ENCODE assay signal across 8 cellular contexts in the genomic region with DNA sequence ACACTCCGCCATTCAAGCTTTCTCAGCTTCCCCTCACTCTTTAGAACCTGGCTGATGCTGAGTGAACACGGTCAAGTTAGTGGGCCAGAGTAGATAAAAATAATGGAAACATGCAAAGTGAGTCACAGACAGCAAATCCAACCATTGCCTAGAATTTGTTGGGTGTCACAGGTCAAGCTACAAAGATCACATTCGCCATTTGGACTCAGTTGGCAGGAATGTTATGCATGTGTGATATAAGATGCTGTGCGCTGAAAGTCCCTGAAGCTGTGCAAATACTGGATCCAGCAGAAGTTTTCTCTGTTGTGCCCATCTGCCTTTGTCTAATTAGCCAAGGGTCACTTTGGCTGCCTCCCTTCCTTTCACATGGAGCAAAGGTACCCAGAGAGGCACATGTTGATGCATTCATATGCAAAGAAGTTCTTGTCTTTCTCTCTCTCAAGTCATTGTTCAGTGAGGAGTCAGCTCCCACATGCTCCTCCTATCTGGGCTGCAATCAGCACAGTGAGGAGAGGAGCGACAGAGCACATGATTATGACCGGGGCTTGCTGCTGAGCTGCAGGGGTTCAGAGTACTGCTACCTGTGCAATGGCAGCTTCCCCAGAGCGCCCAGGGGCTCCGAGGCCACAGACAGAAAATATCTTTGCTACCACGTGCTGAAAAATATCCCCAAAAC. TPM values are rescaled to one million over a fixed set of nuclear protein-coding genes. Genes with fewer than 3 reads are reported as not detected.
DNase-seq lines count a peak whose midpoint lies in the region; ATAC-seq and TF ChIP-seq lines count a peak whose summit lies in the region.

No MANE protein-coding gene starts in this region.

- no peak for TF ChIP-seq CTCF in CD14-positive monocyte (IDR thresholded peaks at IDR 0.05)

- peak overlapping the region; percentile 59 to 84 for H3K4me3 Mint-ChIP-seq in CD14-positive monocyte
- H3K4me3 Mint-ChIP-seq in effector memory CD8-positive, alpha-beta T cell = peak overlapping the region; percentile 76 to 89

- H3K9me3 Mint-ChIP-seq in CD14-positive monocyte = no peaks in the 10 kb centered on the region
- H3K9me3 Mint-ChIP-seq in effector memory CD8-positive, alpha-beta T cell = no peaks in the 10 kb centered on the region

- intact Hi-C loops in CD14-positive monocyte (cut with micrococcal nuclease) = loop anchor here in 1 of 2 donors (1.0 kb wide), 1 partner anchor 7 kb away; no protein-coding TSS in a partner anchor

- peak; percentile 29 for ATAC-seq in GM21360 (IDR thresholded peaks at IDR 0.05; ENCODE audit: unreplicated experiment)
- peak; percentile 14 for ATAC-seq in effector memory CD8-positive, alpha-beta T cell (replicated peaks)

- H3K4me1 Mint-ChIP-seq in CD14-positive monocyte = peaks cover 99% of the 10 kb centered on the region
- peaks cover 74 to 82% of the 10 kb centered on the region in 2 donors for H3K4me1 Mint-ChIP-seq in effector memory CD8-positive, alpha-beta T cell (ENCODE audit: low read depth in 2 of 2)

- WGBS in thymus = 61% methylated on average over 9 of the region's 9 CpGs

- no peaks in the 10 kb centered on the region for H3K9me3 ChIP-seq in thymus (ENCODE audit: control insufficient read depth)

- H3K27me3 ChIP-seq in thymus (ENCODE audit: control insufficient read depth, insufficient read depth) = no peaks in the 10 kb centered on the region

- H3K36me3 ChIP-seq in thymus (ENCODE audit: control insufficient read depth, insufficient read depth) = no peaks in the 10 kb centered on the region

- peaks cover 89% of the 10 kb centered on the region for H3K4me1 ChIP-seq in thymus (ENCODE audit: control insufficient read depth, insufficient read depth, low read length)

- peaks cover 39% of the 10 kb centered on the region in 2 donors for H3K36me3 Mint-ChIP-seq in CD14-positive monocyte
- peaks cover 11% of the 10 kb centered on the region for H3K36me3 Mint-ChIP-seq in effector memory CD8-positive, alpha-beta T cell (ENCODE audit: insufficient read depth)

- no peak overlapping the region for H3K4me3 ChIP-seq in thymus (ENCODE audit: low read length)

- peak overlapping the region; percentile 64 for H3K27ac ChIP-seq in thymus (ENCODE audit: low read depth)

- peak overlapping the region; percentile 91 to 98 (median 96) for H3K27ac Mint-ChIP-seq in CD14-positive monocyte
- H3K27ac Mint-ChIP-seq in effector memory CD8-positive, alpha-beta T cell = peak overlapping the region; percentile 90 to 93

- peaks cover 0 to 2% (median 0%) of the 10 kb centered on the region in 3 donors for H3K27me3 Mint-ChIP-seq in CD14-positive monocyte (ENCODE audit: low read depth in 3 of 3)
- H3K27me3 Mint-ChIP-seq in effector memory CD8-positive, alpha-beta T cell = no peaks in the 10 kb centered on the region

- DNase-seq in CD14-positive monocyte (ENCODE audit: low spot score) (no peak), NAMALWA (ENCODE audit: low spot score) (peak; percentile 66), NCI-H2107 treated with DMSO at 0.1 percent for 48 hours (lab: John Stamatoyannopoulos, UW; ENCODE audit: unreplicated experiment) (no peak), NCI-H128 (lab: John Stamatoyannopoulos, UW; ENCODE audit: unreplicated experiment) (no peak), AG08396 (ENCODE audit: low spot score) (no peak)
- no peak for DNase-seq in effector memory CD8-positive, alpha-beta T cell

RNA-seq across cellular contexts. Expression of gene FLI1, which starts 39.7 kb away (rescaled TPM):
- polyA plus RNA-seq in CD14-positive monocyte = 10 to 100 TPM; 42.4 to 64.5 TPM
- 42.7 TPM for polyA plus RNA-seq in thymus
